ENCODE assay signal across 19 cellular contexts in the genomic region with DNA sequence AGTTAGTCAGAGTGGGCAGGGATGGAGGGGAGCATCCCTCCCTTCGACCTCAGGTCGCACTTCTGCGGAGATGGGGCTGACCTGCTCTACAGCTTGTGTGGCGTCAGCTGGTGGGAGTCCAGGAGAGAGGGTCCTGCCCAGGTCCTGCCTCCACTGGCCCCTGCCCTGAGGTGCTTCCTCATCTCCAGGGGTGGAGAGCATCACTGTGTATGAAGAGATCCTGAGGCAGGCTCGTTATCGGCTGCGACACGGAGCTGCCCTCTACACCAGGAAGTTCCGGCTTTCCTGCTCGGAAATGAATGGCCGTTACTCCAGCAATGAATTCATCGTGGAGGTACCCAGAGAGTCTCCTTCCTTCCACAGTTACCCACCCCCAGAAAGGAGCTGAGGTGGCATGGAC. TPM values are rescaled to one million over a fixed set of nuclear protein-coding genes. Genes with fewer than 3 reads are reported as not detected.
DNase-seq lines count a peak whose midpoint lies in the region; ATAC-seq and TF ChIP-seq lines count a peak whose summit lies in the region.
"Had no signal": no experiment of that assay in that cellular context is flagged by ENCODE, and none has a peak within 500 bp of the region (broad histone marks: within the 10 kb centered on the region; RNA-seq: fewer than 3 reads in every experiment).

No MANE protein-coding gene starts in this region.

- DNase-seq in dermis blood vessel endothelial cell (peak; percentile 68), lung microvascular endothelial cell (ENCODE audit: low read depth in 2 of 2) (peak; percentile 39 to 50), sigmoid colon (peak; percentile 45), NCI-H526 treated with DMSO at 0.1 percent for 48 hours (lab: John Stamatoyannopoulos, UW) (no peak), hypothalamus (lab: John Stamatoyannopoulos, UW) (no peak)
- DNase-seq in activated CD4-positive, CD25-positive, alpha-beta regulatory T cell (lab: John Stamatoyannopoulos, UW), result no peak
- DNase-seq: 8988T; Calu3; CD8-positive, alpha-beta T cell; HFFc6; IMR-90 had no signal

- 94 to 96% methylated on average over 12 of the region's 12 CpGs for WGBS in sigmoid colon, 2 donors

- intact Hi-C loops in sigmoid colon (cut with DNase I), result no loop called here

- H3K36me3 ChIP-seq in sigmoid colon, result peaks cover 0 to 33% (median 2%) of the 10 kb centered on the region in 4 donors

- H3K4me3 ChIP-seq in sigmoid colon, result no peak overlapping the region
- H3K4me3 ChIP-seq: BLaER1, GM23338 had no signal

- no peak for TF ChIP-seq EP300 in sigmoid colon (IDR thresholded peaks at IDR 0.05)

- H3K27me3 ChIP-seq in sigmoid colon, result no peaks in the 10 kb centered on the region
- H3K27me3 ChIP-seq: BLaER1 had no signal

- no peak overlapping the region for H3K27ac ChIP-seq in sigmoid colon
- H3K27ac ChIP-seq: BLaER1, HL-60 had no signal

- H3K4me1 ChIP-seq in sigmoid colon, result no peaks in the 10 kb centered on the region

- TF ChIP-seq POLR2A in sigmoid colon (IDR thresholded peaks at IDR 0.05), result no peak

- ATAC-seq in GM19455 (IDR thresholded peaks at IDR 0.05; ENCODE audit: unreplicated experiment), result no peak
- ATAC-seq: CD8-positive, alpha-beta T cell; GM23338; HCT116 had no signal

- no peaks in the 10 kb centered on the region for H3K9me3 ChIP-seq in sigmoid colon
- H3K9me3 ChIP-seq: BLaER1 had no signal

- TF ChIP-seq CTCF in sigmoid colon (IDR thresholded peaks at IDR 0.05), result no peak

RNA-seq across cellular contexts. Expression of a gene that starts 20.2 kb away (rescaled TPM):
- total RNA-seq in dermis blood vessel endothelial cell (35.2 and 42.0 TPM in 2 replicates), lung microvascular endothelial cell (12.9 and 15.0 TPM in 2 replicates), sigmoid colon (10 to 100 TPM; 11.5 to 41.5 (median 19.3) TPM)
- polyA plus RNA-seq in sigmoid colon, result 10 to 100 TPM in 1 of 3 donors, 1 to 10 TPM in 2; 3.7 to 25.9 (median 6.0) TPM
- polyA plus RNA-seq: CD14-positive monocyte had no signal

RNA-seq across cellular contexts. Expression of a gene that starts 21.7 kb away (rescaled TPM):
- 0.19 TPM in 1 of 2 replicates, not detected in the other for total RNA-seq in dermis blood vessel endothelial cell
- total RNA-seq in lung microvascular endothelial cell, result 0.22 TPM in 1 of 2 replicates, not detected in the other
- total RNA-seq in sigmoid colon, result under 1 TPM in 1 of 4 donors, not detected in 3; 0.71 TPM
- polyA plus RNA-seq in sigmoid colon, result 10 to 100 TPM in 1 of 3 donors, 1 to 10 TPM in 2; 3.7 to 30.9 (median 4.2) TPM
- total RNA-seq: A673; CD8-positive, alpha-beta T cell; HFFc6; HT1080; IMR-90 had no signal
- polyA plus RNA-seq: CD14-positive monocyte had no signal

RNA-seq across cellular contexts. Expression of a gene that starts 39.1 kb away (rescaled TPM):
- total RNA-seq in dermis blood vessel endothelial cell (36.2 and 36.8 TPM in 2 replicates), lung microvascular endothelial cell (22.2 and 23.5 TPM in 2 replicates), sigmoid colon (10 to 100 TPM; 22.7 to 48.5 (median 35.3) TPM)
- 10 to 100 TPM; 13.9 to 29.9 (median 27.0) TPM for polyA plus RNA-seq in sigmoid colon

RNA-seq across cellular contexts. Expression of a gene that starts 41.3 kb away (rescaled TPM):
- total RNA-seq in dermis blood vessel endothelial cell (26.7 and 28.8 TPM in 2 replicates), lung microvascular endothelial cell (12.2 and 13.7 TPM in 2 replicates), sigmoid colon (10 to 100 TPM; 44.2 to 82.6 (median 65.3) TPM)
- 10 to 100 TPM in 2 of 3 donors, 1 to 10 TPM in 1; 9.9 to 45.5 (median 12.0) TPM for polyA plus RNA-seq in sigmoid colon

RNA-seq across cellular contexts. Expression of a gene that starts 58.1 kb away (rescaled TPM):
- 2.0 TPM in 2 replicates for total RNA-seq in dermis blood vessel endothelial cell
- 0.40 and 0.87 TPM in 2 replicates for total RNA-seq in lung microvascular endothelial cell
- 100 to 1,000 TPM; 328 to 493 (median 467) TPM for total RNA-seq in sigmoid colon
- polyA plus RNA-seq in sigmoid colon, result 100 to 1,000 TPM in 1 of 3 donors, 10 to 100 TPM in 2; 23.8 to 257 (median 54.1) TPM

Comparison
In these comparisons a context has a peak if more than half of its experiments do, and no peak if none do; other contexts are left out.
1. DNase-seq: peak in dermis blood vessel endothelial cell (single experiment), lung microvascular endothelial cell (2 of 2) and sigmoid colon (single experiment); none in activated CD4-positive, CD25-positive, alpha-beta regulatory T cell (0 of 4), NCI-H526 treated with DMSO at 0.1 percent for 48 hours (single experiment) and hypothalamus (0 of 51).